In the genomic region with DNA sequence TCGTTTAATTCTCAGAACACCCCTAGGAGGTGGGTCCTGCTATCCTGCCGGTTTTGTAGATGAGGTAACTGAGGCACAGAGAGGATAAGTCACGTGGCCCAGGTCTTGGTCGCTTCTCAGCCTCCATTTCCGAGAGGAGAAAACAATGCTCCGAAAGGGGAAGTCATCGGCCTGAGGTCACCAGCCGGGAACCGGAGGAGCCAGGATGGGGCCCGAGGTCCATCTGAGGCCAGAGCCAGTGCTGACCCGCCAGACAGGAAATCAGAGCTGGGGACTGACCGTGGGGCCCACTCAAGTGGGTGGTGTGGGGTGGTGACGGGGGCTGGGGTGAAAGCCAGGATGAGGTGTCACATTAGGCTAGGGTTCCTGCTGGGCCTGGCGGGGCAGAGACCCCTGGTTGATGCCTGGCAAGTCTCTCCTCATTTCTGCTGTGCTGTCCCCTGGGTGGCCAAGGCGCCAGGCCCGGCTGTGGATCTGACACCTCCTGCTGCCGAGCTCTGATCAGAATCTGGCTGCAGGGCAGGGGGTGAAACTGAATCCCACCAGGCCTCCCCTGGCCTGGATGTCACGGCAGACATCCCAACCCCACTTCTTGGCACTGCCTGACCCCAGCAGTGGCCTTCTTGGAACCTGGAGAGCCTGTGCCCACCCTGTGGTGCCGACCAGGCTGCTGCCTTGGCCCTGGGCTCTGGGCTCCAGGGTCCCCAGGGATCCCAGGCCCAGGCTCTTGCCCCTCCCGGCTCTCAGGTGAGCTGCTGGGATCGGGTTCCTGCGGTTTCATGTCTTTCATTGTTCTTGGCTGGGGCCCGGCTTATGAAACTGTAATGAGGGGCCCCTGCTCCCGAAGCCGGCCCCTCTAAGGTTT, we compare ENCODE assay signal across 23 cellular contexts. TPM values are rescaled to one million over a fixed set of nuclear protein-coding genes. Genes with fewer than 3 reads are reported as not detected.
DNase-seq lines count a peak whose midpoint lies in the region; ATAC-seq, FAIRE-seq and TF ChIP-seq lines count a peak whose summit lies in the region.
"Had no signal": no experiment of that assay in that cellular context is flagged by ENCODE, and none has a peak within 500 bp of the region (broad histone marks: within the 10 kb centered on the region; RNA-seq: fewer than 3 reads in every experiment).

No MANE protein-coding gene starts in this region.

- no peaks in the 10 kb centered on the region for H3K23me2 ChIP-seq in H1 (ENCODE audit: low read depth, low read length)

- H4K91ac ChIP-seq in H1 (replicated peaks; ENCODE audit: insufficient read length, low read length): no peak overlapping the region

- H3K23ac ChIP-seq in H1 (ENCODE audit: insufficient read length): no peak overlapping the region

- no peaks in the 10 kb centered on the region for H3K79me1 ChIP-seq in H1 (ENCODE audit: low read depth, low read length)

- peak; percentile 76 to 92 (median 82) for ATAC-seq in right lobe of liver
- ATAC-seq in upper lobe of right lung: peak; percentile 59
- no peak for ATAC-seq in GM21786 (IDR thresholded peaks at IDR 0.05; ENCODE audit: unreplicated experiment)

- TF ChIP-seq RAD21 in H1 (IDR thresholded peaks at IDR 0.05 in 1 of 2, conservative IDR thresholded peaks at IDR 0.05 in 1 of 2; ENCODE audit: low read depth in 2 of 2, low read length in 2 of 2): no peak

- H3K4ac ChIP-seq in H1 (replicated peaks; ENCODE audit: insufficient read length, low read depth, low read length): no peak overlapping the region

- intact Hi-C loops in right lobe of liver (cut with DNase I) (no loop called here), upper lobe of right lung (cut with DNase I) (no loop called here), breast epithelium (cut with DNase I; ENCODE audit: low total_unique reads) (no loop called here)

- H3K36me3 ChIP-seq in H1 (ENCODE audit: control insufficient read depth in 2 of 4, insufficient read depth in 4 of 4, low read length in 3 of 4) (peaks cover 9 to 46% (median 21%) of the 10 kb centered on the region in 4 experiments; a peak in 7 of 8 replicates), right lobe of liver (no peaks in the 10 kb centered on the region), upper lobe of right lung (no peaks in the 10 kb centered on the region), breast epithelium (no peaks in the 10 kb centered on the region)

- no peak overlapping the region for H4K8ac ChIP-seq in H1 (ENCODE audit: extremely low read depth, insufficient read depth, low read length)

- H2AK5ac ChIP-seq in H1 (ENCODE audit: low read depth, low read length): no peak overlapping the region

- H3K4me1 ChIP-seq in H1 (replicated peaks in 1 of 4; ENCODE audit: control insufficient read depth in 3 of 4, insufficient read depth in 4 of 4, low read length in 3 of 4) (peaks cover 0 to 5% (median 0%) of the 10 kb centered on the region in 4 experiments; a peak in 1 of 7 replicates), right lobe of liver (no peaks in the 10 kb centered on the region), upper lobe of right lung (no peaks in the 10 kb centered on the region), breast epithelium (no peaks in the 10 kb centered on the region)
- H3K4me1 ChIP-seq: BE2C had no signal

- H3K4me3 ChIP-seq in H1 (ENCODE audit: extremely low read depth in 1 of 4, insufficient read depth in 2 of 4, low read depth in 3 of 4, low read length in 4 of 4) (no peak overlapping the region), right lobe of liver (no peak overlapping the region), upper lobe of right lung (no peak overlapping the region), breast epithelium (no peak overlapping the region)
- H3K4me3 ChIP-seq: smooth muscle cell had no signal

- DNase-seq in NOMO-1 treated with DMSO at 0.1 percent for 48 hours (lab: John Stamatoyannopoulos, UW; ENCODE audit: unreplicated experiment) (peak; percentile 13), NOMO-1 treated with dmso at 0.1 percent for 144 hours (lab: John Stamatoyannopoulos, UW; ENCODE audit: unreplicated experiment) (no peak), H1 (ENCODE audit: low read depth in 1 of 2, low spot score in 2 of 2) (no peak), right lobe of liver (peak in 2 of 3 donors; percentile 64 to 72), upper lobe of right lung (no peak), kidney tubule cell (ENCODE audit: low spot score) (no peak), breast epithelium (ENCODE audit: low spot score in 2 of 2) (no peak)
- DNase-seq: 8988T; activated CD4-positive, alpha-beta memory T cell treated with anti-CD3 and anti-CD28 coated beads, Interleukin-2, amount 10 ng/mL, durations not matched to agents 7 days and 5 days; activated T-cell treated with anti-CD3 and anti-CD28 coated beads, Interleukin-2, amount 50 U/mL, for 48 hours; BE2C; GDM1; NCI-H1105; NCI-H226; NK-92 treated with Interleukin-12 subunit alpha and Interleukin-12 subunit beta, amount 100 ng/mL, for 24 hours; stimulated activated CD8-positive, alpha-beta memory T cell treated with anti-CD3 and anti-CD28 coated beads, Interleukin-4, amount 100 ng/mL, for 48 hours; T-helper 1 cell had no signal

- H3K27ac ChIP-seq in H1 (ENCODE audit: low read depth, low read length) (no peak overlapping the region), right lobe of liver (no peak overlapping the region), upper lobe of right lung (no peak overlapping the region), breast epithelium (no peak overlapping the region)
- H3K27ac ChIP-seq: VCaP had no signal

- no peak for TF ChIP-seq EP300 in H1 (IDR thresholded peaks at IDR 0.05; ENCODE audit: borderline replicate concordance in 1 of 2, low read depth in 2 of 2, low read length in 2 of 2)

- H3K27me3 ChIP-seq in H1 (replicated peaks in 1 of 4; ENCODE audit: control insufficient read depth in 3 of 4, extremely low read depth in 1 of 4, insufficient read depth in 3 of 4, low read length in 3 of 4) (no peaks in the 10 kb centered on the region), right lobe of liver (no peaks in the 10 kb centered on the region), upper lobe of right lung (no peaks in the 10 kb centered on the region), breast epithelium (no peaks in the 10 kb centered on the region)
- H3K27me3 ChIP-seq: BE2C had no signal

- no peak overlapping the region for H2BK15ac ChIP-seq in H1 (ENCODE audit: low read length)

- no peak overlapping the region for H2BK12ac ChIP-seq in H1 (ENCODE audit: low read depth, low read length)

- no peak for FAIRE-seq in H1 (lab: Jason Lieb, UNC)
- FAIRE-seq: astrocyte, D721Med, endometrium had no signal

- CTCF ChIA-PET in H1 (lab: Charles Lee; ENCODE audit: partially characterized antibody): interaction anchor here (0.6 to 1.3 kb wide), 4 partner anchors 10 to 67 kb away, joined by 3 to 4 read pairs (median 3); no protein-coding TSS in a partner anchor

- H3K9me3 ChIP-seq in H1 (ENCODE audit: insufficient read depth in 2 of 2, low read depth in 1 of 2, low read length in 1 of 2): no peaks in the 10 kb centered on the region; a peak in 1 of 4 replicates
- no peaks in the 10 kb centered on the region for H3K9me3 ChIP-seq in right lobe of liver
- H3K9me3 ChIP-seq in upper lobe of right lung: no peaks in the 10 kb centered on the region
- H3K9me3 ChIP-seq in breast epithelium: no peaks in the 10 kb centered on the region
- H3K9me3 ChIP-seq: BE2C had no signal

- no peak overlapping the region for H2AFZ ChIP-seq in H1 (ENCODE audit: low read length)

- 99% methylated on average over 16 of the region's 25 CpGs; no CpG with 5 or more reads in 1 of the 2 experiments for WGBS in H1 (ENCODE audit: extremely low coverage in 1 of 2, insufficient coverage in 1 of 2, insufficient read length in 1 of 2, insufficient replicate concordance in 2 of 2, low coverage in 1 of 2, low lambda C conversion rate in 2 of 2, missing lambda C conversion rate in 1 of 2), 2 experiments
- 45% methylated on average over 12 of the region's 25 CpGs for WGBS in right lobe of liver (ENCODE audit: insufficient coverage, low coverage, low lambda C conversion rate, missing lambda C conversion rate)

- TF ChIP-seq CTCF in H1 (IDR thresholded peaks at IDR 0.05; ENCODE audit: control extremely low read depth in 1 of 3, insufficient read depth in 1 of 3, low read depth in 1 of 3, low read length in 3 of 3): no peak
- no peak for TF ChIP-seq CTCF in right lobe of liver (IDR thresholded peaks at IDR 0.05)
- TF ChIP-seq CTCF in upper lobe of right lung (IDR thresholded peaks at IDR 0.05): no peak
- no peak for TF ChIP-seq CTCF in breast epithelium (IDR thresholded peaks at IDR 0.05)

- peak overlapping the region; percentile 52; the same call in 1 of the 2 replicates for H2BK5ac ChIP-seq in H1 (ENCODE audit: low read depth, low read length)

- H3K79me2 ChIP-seq in H1 (ENCODE audit: control insufficient read depth in 1 of 2, insufficient read depth in 2 of 2, low read length in 2 of 2): no peaks in the 10 kb centered on the region

- no peak overlapping the region for H3K9ac ChIP-seq in H1 (replicated peaks in 1 of 4; ENCODE audit: extremely low read depth in 1 of 4, low read depth in 3 of 4, low read length in 3 of 4)

- no peak overlapping the region for H2BK120ac ChIP-seq in H1 (replicated peaks; ENCODE audit: low read depth, low read length)

- H2BK20ac ChIP-seq in H1 (ENCODE audit: low read length): no peak overlapping the region

- H3K4me2 ChIP-seq in H1 (ENCODE audit: insufficient read depth in 1 of 2, low read depth in 2 of 2, low read length in 2 of 2): no peak overlapping the region
- H3K4me2 ChIP-seq: smooth muscle cell had no signal

- peaks cover 6 to 8% of the 10 kb centered on the region in 2 experiments for H4K20me1 ChIP-seq in H1 (replicated peaks in 1 of 2; ENCODE audit: control insufficient read depth in 1 of 2, insufficient read depth in 2 of 2, low read length in 2 of 2)

- H3K56ac ChIP-seq in H1 (replicated peaks; ENCODE audit: insufficient read length, low read depth, low read length): no peak overlapping the region

- no peak overlapping the region for H3K18ac ChIP-seq in H1 (ENCODE audit: extremely low read depth, low read length)

- H4K5ac ChIP-seq in H1 (ENCODE audit: insufficient read length, low read depth, low read length): no peak overlapping the region

- POLR2A ChIA-PET in H1 (lab: Charles Lee; ENCODE audit: partially characterized antibody): interaction anchor here (0.8 to 5.3 kb wide), 5 partner anchors 10 to 41 kb away, joined by 3 to 30 read pairs (median 3); a partner anchor contains a TSS

- no peak overlapping the region for H3K14ac ChIP-seq in H1 (ENCODE audit: insufficient read length)

- TF ChIP-seq POLR2A in H1 (IDR thresholded peaks at IDR 0.05; ENCODE audit: control extremely low read depth in 1 of 2, low read depth in 2 of 2, low read length in 2 of 2) (no peak), right lobe of liver (IDR thresholded peaks at IDR 0.05) (no peak), breast epithelium (IDR thresholded peaks at IDR 0.05) (no peak)

RNA-seq across cellular contexts. Expression of a gene that starts 12.0 kb away (rescaled TPM):
- total RNA-seq in H1 (2021; fragmentation: NEBNext Ultra II Directional; extraction: Animal tissue kit (Norgen Biotek cat#: 25700)): 27.3 and 29.1 TPM in 2 replicates
- polyA plus RNA-seq in H1 (2011; rRNA removed): 18.2 and 36.0 TPM in 2 replicates
- 27.6 TPM for polyA plus RNA-seq in H1 (2011; cell fraction: cytosol; rRNA removed)
- polyA plus RNA-seq in H1 (2011; cell fraction: nucleus; rRNA removed): 40.4 TPM
- polyA plus RNA-seq in H1 (2012, experiment 1 of 2): 23.3 to 41.8 TPM (median 38.0 TPM) in 4 replicates
- 19.8 TPM for polyA plus RNA-seq in H1 (2012, experiment 2 of 2)
- polyA plus RNA-seq in H1 (2013, experiment 1 of 2): 27.4 TPM
- 25.9 TPM for polyA plus RNA-seq in H1 (2013, experiment 2 of 2)
- polyA minus RNA-seq in H1 (2011; rRNA and poly(A)+ RNA removed): 43.1 and 47.6 TPM in 2 replicates
- polyA minus RNA-seq in H1 (2011; cell fraction: cytosol; rRNA and poly(A)+ RNA removed): 28.8 TPM
- 20.8 TPM for polyA minus RNA-seq in H1 (2011; cell fraction: nucleus; rRNA and poly(A)+ RNA removed)
- total RNA-seq in right lobe of liver (10 to 100 TPM; 11.7 to 22.8 (median 20.7) TPM), upper lobe of right lung (85.0 TPM), breast epithelium (10 to 100 TPM; 78.3 to 95.0 (median 88.3) TPM)

RNA-seq across cellular contexts. Expression of a gene that starts 22.7 kb away (rescaled TPM):
- 26.7 and 28.3 TPM in 2 replicates for total RNA-seq in H1 (2021; fragmentation: NEBNext Ultra II Directional; extraction: Animal tissue kit (Norgen Biotek cat#: 25700))
- 25.3 TPM in 2 replicates for polyA plus RNA-seq in H1 (2011; rRNA removed)
- 40.9 TPM for polyA plus RNA-seq in H1 (2011; cell fraction: cytosol; rRNA removed)
- 43.6 TPM for polyA plus RNA-seq in H1 (2011; cell fraction: nucleus; rRNA removed)
- polyA plus RNA-seq in H1 (2012, experiment 1 of 2): 19.3 to 37.0 TPM (median 34.3 TPM) in 4 replicates
- polyA plus RNA-seq in H1 (2012, experiment 2 of 2): 27.9 TPM
- polyA plus RNA-seq in H1 (2013, experiment 1 of 2): 27.9 TPM
- polyA plus RNA-seq in H1 (2013, experiment 2 of 2): 24.0 TPM
- polyA minus RNA-seq in H1 (2011; rRNA and poly(A)+ RNA removed): 8.3 and 9.6 TPM in 2 replicates
- polyA minus RNA-seq in H1 (2011; cell fraction: cytosol; rRNA and poly(A)+ RNA removed): 8.8 TPM
- polyA minus RNA-seq in H1 (2011; cell fraction: nucleus; rRNA and poly(A)+ RNA removed): 16.7 TPM
- 10 to 100 TPM in 2 of 6 experiments, 1 to 10 TPM in 4; 8.4 to 16.1 (median 9.4) TPM for total RNA-seq in right lobe of liver
- total RNA-seq in upper lobe of right lung: 21.6 TPM
- total RNA-seq in breast epithelium: 10 to 100 TPM; 24.5 to 29.4 (median 24.6) TPM

RNA-seq across cellular contexts. Expression of a gene that starts 33.4 kb away (rescaled TPM):
- 12.0 and 14.9 TPM in 2 replicates for total RNA-seq in H1 (2021; fragmentation: NEBNext Ultra II Directional; extraction: Animal tissue kit (Norgen Biotek cat#: 25700))
- 92.4 and 101 TPM in 2 replicates for polyA plus RNA-seq in H1 (2011; rRNA removed)
- polyA plus RNA-seq in H1 (2011; cell fraction: cytosol; rRNA removed): 77.6 TPM
- polyA plus RNA-seq in H1 (2011; cell fraction: nucleus; rRNA removed): 64.0 TPM
- polyA plus RNA-seq in H1 (2012, experiment 1 of 2): 11.2 to 50.4 TPM (median 33.3 TPM) in 4 replicates
- polyA plus RNA-seq in H1 (2012, experiment 2 of 2): 38.4 TPM
- 39.2 TPM for polyA plus RNA-seq in H1 (2013, experiment 1 of 2)
- 36.3 TPM for polyA plus RNA-seq in H1 (2013, experiment 2 of 2)
- 15.3 and 15.5 TPM in 2 replicates for polyA minus RNA-seq in H1 (2011; rRNA and poly(A)+ RNA removed)
- 13.3 TPM for polyA minus RNA-seq in H1 (2011; cell fraction: cytosol; rRNA and poly(A)+ RNA removed)
- 14.5 TPM for polyA minus RNA-seq in H1 (2011; cell fraction: nucleus; rRNA and poly(A)+ RNA removed)
- total RNA-seq in right lobe of liver: 100 to 1,000 TPM in 4 of 6 experiments, 10 to 100 TPM in 2; 34.7 to 267 (median 141) TPM
- total RNA-seq in upper lobe of right lung: 340 TPM
- 1,000 to 10,000 TPM in 1 of 3 donors, 100 to 1,000 TPM in 2; 621 to 2,412 (median 641) TPM for total RNA-seq in breast epithelium

RNA-seq across cellular contexts. Expression of a gene that starts 50.3 kb away (rescaled TPM):
- 35.7 and 36.6 TPM in 2 replicates for total RNA-seq in H1 (2021; fragmentation: NEBNext Ultra II Directional; extraction: Animal tissue kit (Norgen Biotek cat#: 25700))
- 67.7 and 74.8 TPM in 2 replicates for polyA plus RNA-seq in H1 (2011; rRNA removed)
- polyA plus RNA-seq in H1 (2011; cell fraction: cytosol; rRNA removed): 47.4 TPM
- 60.6 TPM for polyA plus RNA-seq in H1 (2011; cell fraction: nucleus; rRNA removed)
- polyA plus RNA-seq in H1 (2012, experiment 1 of 2): 33.3 to 46.0 TPM (median 43.7 TPM) in 4 replicates
- 66.6 TPM for polyA plus RNA-seq in H1 (2012, experiment 2 of 2)
- 33.9 TPM for polyA plus RNA-seq in H1 (2013, experiment 1 of 2)
- polyA plus RNA-seq in H1 (2013, experiment 2 of 2): 31.0 TPM
- polyA minus RNA-seq in H1 (2011; rRNA and poly(A)+ RNA removed): 31.8 and 36.4 TPM in 2 replicates
- 30.2 TPM for polyA minus RNA-seq in H1 (2011; cell fraction: cytosol; rRNA and poly(A)+ RNA removed)
- 13.4 TPM for polyA minus RNA-seq in H1 (2011; cell fraction: nucleus; rRNA and poly(A)+ RNA removed)
- total RNA-seq in right lobe of liver: 10 to 100 TPM; 15.7 to 63.4 (median 34.4) TPM
- 6.1 TPM for total RNA-seq in upper lobe of right lung
- 1 to 10 TPM; 4.2 to 6.9 (median 4.2) TPM for total RNA-seq in breast epithelium

Comparison
In these comparisons a context has a peak if more than half of its experiments do, and no peak if none do; other contexts are left out.
1. DNase-seq: peak in NOMO-1 treated with DMSO at 0.1 percent for 48 hours (single experiment) and right lobe of liver (2 of 3); none in NOMO-1 treated with dmso at 0.1 percent for 144 hours (single experiment), H1 (0 of 2), upper lobe of right lung (single experiment), kidney tubule cell (single experiment) and breast epithelium (0 of 2).